27 cellular contexts compared by ENCODE assay signal in genomic region chr2:45814528-45814927, GRCh38.
DNase-seq lines count a peak whose midpoint lies in the region; ATAC-seq and TF ChIP-seq lines count a peak whose summit lies in the region.
"Had no signal": no experiment of that assay in that cellular context is flagged by ENCODE, and none has a peak within 500 bp of the region (broad histone marks: within the 10 kb centered on the region; RNA-seq: fewer than 3 reads in every experiment).

No MANE protein-coding gene starts in this region.

- no peaks in the 10 kb centered on the region for H3K9me3 ChIP-seq in BLaER1 treated with 17β-estradiol and CSF1 and Interleukin-3, amounts not matched to agents 10 nM and 100 nM (replicated peaks in 1 of 11)
- H3K9me3 ChIP-seq in right atrium auricular region (no peaks in the 10 kb centered on the region), gastrocnemius medialis (no peaks in the 10 kb centered on the region)
- H3K9me3 ChIP-seq: ascending aorta, Caco-2, esophagus muscularis mucosa, MG63, neutrophil, prostate gland had no signal

- H3K27ac ChIP-seq in BLaER1 treated with 17β-estradiol and CSF1 and Interleukin-3, amounts not matched to agents 10 nM and 100 nM = no peak overlapping the region
- H3K27ac ChIP-seq in right atrium auricular region = peak overlapping the region; percentile 58 to 59
- H3K27ac ChIP-seq in gastrocnemius medialis = peak overlapping the region in 1 of 4 donors; percentile 68
- H3K27ac ChIP-seq: ascending aorta, neutrophil, prostate gland, SK-N-MC had no signal

- peak; percentile 17 to 18 for ATAC-seq in gastrocnemius medialis
- ATAC-seq: HCT116; stimulated activated naive CD8-positive, alpha-beta T cell treated with anti-CD3 and anti-CD28 coated beads, Interleukin-15, Interleukin-2, amounts not matched to agents 100 U/mL and 50 U/mL, for 24 hours had no signal

- H3K9ac ChIP-seq in BLaER1 treated with 17β-estradiol and CSF1 and Interleukin-3, amounts not matched to agents 10 nM and 100 nM = no peak overlapping the region

- H3K4me1 ChIP-seq in BLaER1 treated with 17β-estradiol and CSF1 and Interleukin-3, amounts not matched to agents 10 nM and 100 nM = peaks cover 0 to 81% (median 73%) of the 10 kb centered on the region in 10 experiments; a peak in 17 of 20 replicates
- H3K4me1 ChIP-seq in right atrium auricular region (peaks cover 0 to 66% of the 10 kb centered on the region in 2 donors), gastrocnemius medialis (peaks cover 30 to 43% of the 10 kb centered on the region in 2 donors)
- H3K4me1 ChIP-seq: Caco-2 had no signal

- TF ChIP-seq CTCF in fibroblast of mammary gland (conservative IDR thresholded peaks at IDR 0.05; ENCODE audit: control insufficient read depth, insufficient read depth, low read depth, low read length) = no peak
- TF ChIP-seq CTCF in right atrium auricular region (IDR thresholded peaks at IDR 0.05) = no peak
- no peak for TF ChIP-seq CTCF in gastrocnemius medialis (IDR thresholded peaks at IDR 0.05 in 4 of 5, conservative IDR thresholded peaks at IDR 0.05 in 1 of 5)

- peaks cover 0 to 35% (median 14%) of the 10 kb centered on the region in 11 experiments; a peak in 9 of 22 replicates for H3K36me3 ChIP-seq in BLaER1 treated with 17β-estradiol and CSF1 and Interleukin-3, amounts not matched to agents 10 nM and 100 nM
- H3K36me3 ChIP-seq in right atrium auricular region (no peaks in the 10 kb centered on the region), gastrocnemius medialis (no peaks in the 10 kb centered on the region)
- H3K36me3 ChIP-seq: ascending aorta, esophagus muscularis mucosa, MG63, neutrophil, prostate gland had no signal

- intact Hi-C loops in gastrocnemius medialis (cut with DNase I; ENCODE audit: low total_unique reads) = no loop called here

- H3K4me3 ChIP-seq in BLaER1 treated with 17β-estradiol and CSF1 and Interleukin-3, amounts not matched to agents 10 nM and 100 nM = no peak overlapping the region
- no peak overlapping the region for H3K4me3 ChIP-seq in fibroblast of mammary gland (ENCODE audit: control insufficient read depth, low read depth, low read length)
- H3K4me3 ChIP-seq in right atrium auricular region = no peak overlapping the region
- H3K4me3 ChIP-seq in gastrocnemius medialis = no peak overlapping the region
- H3K4me3 ChIP-seq: ascending aorta, esophagus muscularis mucosa, MG63, prostate gland, SK-N-MC had no signal

- TF ChIP-seq POLR2A in gastrocnemius medialis (IDR thresholded peaks at IDR 0.05) = no peak

- in situ Hi-C loops in gastrocnemius medialis (cut with MboI; ENCODE audit: low sequenced_read_pairs in 4 of 4) = loop anchor here in 1 of 4 donors (10.0 kb wide), 1 partner anchor 60 kb away; no protein-coding TSS in a partner anchor

- no peaks in the 10 kb centered on the region for H3K27me3 ChIP-seq in BLaER1 treated with 17β-estradiol and CSF1 and Interleukin-3, amounts not matched to agents 10 nM and 100 nM
- H3K27me3 ChIP-seq in right atrium auricular region (no peaks in the 10 kb centered on the region), gastrocnemius medialis (no peaks in the 10 kb centered on the region)
- H3K27me3 ChIP-seq: ascending aorta, esophagus muscularis mucosa, MG63, neutrophil had no signal

- H3K4me2 ChIP-seq in BLaER1 treated with 17β-estradiol and CSF1 and Interleukin-3, amounts not matched to agents 10 nM and 100 nM = peak overlapping the region in 8 of 11 experiments; percentile 6 to 83 (median 48); a peak in 9 of 22 replicates

- H4K20me1 ChIP-seq in BLaER1 treated with 17β-estradiol and CSF1 and Interleukin-3, amounts not matched to agents 10 nM and 100 nM = peaks cover 0 to 100% (median 86%) of the 10 kb centered on the region in 11 experiments; a peak in 14 of 22 replicates

- DNase-seq in fibroblast of mammary gland (ENCODE audit: low read depth) = peak; percentile 80
- no peak for DNase-seq in right atrium auricular region (ENCODE audit: low spot score)
- DNase-seq in gastrocnemius medialis = peak; percentile 45 to 66
- no peak for DNase-seq in kidney tubule cell (ENCODE audit: low spot score)
- no peak for DNase-seq in stimulated activated CD4-positive, alpha-beta T cell treated with anti-CD3 and anti-CD28 coated beads, Interleukin-12 subunit alpha, Interleukin-12 subunit beta, amount 100 ng/mL, for 4 hours
- DNase-seq in SW 1271 (lab: John Stamatoyannopoulos, UW) = no peak
- DNase-seq: activated CD4-positive, alpha-beta T cell treated with anti-CD3 and anti-CD28 coated beads, Interleukin-2, amount 10 ng/mL, durations not matched to agents 24 days and 14 days; activated effector memory CD4-positive, alpha-beta T cell treated with anti-CD3 and anti-CD28 coated beads, Interleukin-2, amount 50 U/mL, for 16 hours; activated naive CD8-positive, alpha-beta T cell treated with anti-CD3 and anti-CD28 coated beads for 36 hours; activated T-cell treated with anti-CD3 and anti-CD28 coated beads, Interleukin-2, amount 50 U/mL, for 1 hour; C1 segment of cervical spinal cord; Caco-2; central memory CD4-positive, alpha-beta T cell; GDM1; KBM-7; MG63; NCI-H2081 treated with DMSO at 0.1 percent for 48 hours; NCI-H226; NCI-H748 treated with DMSO at 0.1 percent for 48 hours; stimulated activated naive CD8-positive, alpha-beta T cell treated with anti-CD3 and anti-CD28 coated beads, Interleukin-15, Interleukin-2, amounts not matched to agents 100 U/mL and 50 U/mL, for 24 hours had no signal

Comparison
In these comparisons a context has a peak if more than half of its experiments do, and no peak if none do; other contexts are left out.
1. H3K27ac ChIP-seq: peak in right atrium auricular region (2 of 2); none in BLaER1 treated with 17β-estradiol and CSF1 and Interleukin-3, amounts not matched to agents 10 nM and 100 nM (0 of 11).
2. DNase-seq: peak in fibroblast of mammary gland (single experiment) and gastrocnemius medialis (2 of 2); none in right atrium auricular region (single experiment), kidney tubule cell (single experiment), stimulated activated CD4-positive, alpha-beta T cell treated with anti-CD3 and anti-CD28 coated beads, Interleukin-12 subunit alpha, Interleukin-12 subunit beta, amount 100 ng/mL, for 4 hours (single experiment) and SW 1271 (0 of 2).